15 cellular contexts compared by ENCODE assay signal in the genomic region with DNA sequence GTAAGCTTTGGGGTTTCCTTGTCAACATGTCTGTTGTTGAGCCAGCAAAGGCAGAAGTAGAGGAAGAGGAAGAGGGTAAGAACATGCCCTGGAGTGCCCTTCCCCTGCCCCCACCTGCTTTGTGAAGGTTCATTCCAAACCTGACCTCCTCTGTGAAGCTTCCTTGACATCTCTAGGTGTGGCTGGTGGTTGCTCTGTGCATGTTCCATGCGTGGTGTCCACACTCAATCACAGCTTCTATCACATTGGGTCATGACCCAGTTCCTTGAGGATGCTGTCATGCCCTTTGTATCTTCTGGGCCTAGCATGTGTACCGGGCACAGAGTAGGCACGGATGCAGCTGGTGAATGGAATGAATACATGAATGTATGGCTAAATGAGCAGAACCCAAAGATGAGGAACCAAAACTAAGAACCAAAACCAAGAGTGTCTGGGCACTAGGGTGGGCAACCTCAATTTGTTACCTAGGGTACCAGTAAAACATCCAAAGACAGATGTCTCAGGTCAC. TPM values are rescaled to one million over a fixed set of nuclear protein-coding genes. Genes with fewer than 3 reads are reported as not detected.
DNase-seq lines count a peak whose midpoint lies in the region; ATAC-seq, FAIRE-seq and TF ChIP-seq lines count a peak whose summit lies in the region.
"Had no signal": no experiment of that assay in that cellular context is flagged by ENCODE, and none has a peak within 500 bp of the region (broad histone marks: within the 10 kb centered on the region; RNA-seq: fewer than 3 reads in every experiment).

No MANE protein-coding gene starts in this region.

- TF ChIP-seq RAD21 in liver (IDR thresholded peaks at IDR 0.05) = no peak
- no peak for TF ChIP-seq RAD21 in HepG2 (CRISPR knock-in tag; IDR thresholded peaks at IDR 0.05)

- H3K27ac ChIP-seq in liver (ENCODE audit: low read depth in 1 of 2, low read length in 2 of 2) (no peak overlapping the region), HepG2 (ENCODE audit: extremely low read length, insufficient read depth, low read length) (no peak overlapping the region), coronary artery (peak overlapping the region in 1 of 2 donors; percentile 26), uterus (no peak overlapping the region)
- H3K27ac ChIP-seq: SJCRH30 had no signal

- H3K27me3 ChIP-seq in liver (ENCODE audit: control insufficient read depth in 4 of 4, insufficient read depth in 4 of 4, low read length in 3 of 4) = peaks cover 0 to 6% (median 0%) of the 10 kb centered on the region in 4 donors
- peaks cover 4 to 55% of the 10 kb centered on the region in 2 experiments; a peak in 3 of 5 replicates for H3K27me3 ChIP-seq in HepG2 (ENCODE audit: control insufficient read depth in 1 of 2, insufficient read depth in 2 of 2, low read length in 2 of 2)
- H3K27me3 ChIP-seq in uterus = no peaks in the 10 kb centered on the region
- H3K27me3 ChIP-seq: SJCRH30 had no signal

- no peak for TF ChIP-seq EP300 in HepG2 (IDR thresholded peaks at IDR 0.05; ENCODE audit: low read depth in 2 of 2, low read length in 2 of 2)
- TF ChIP-seq EP300 in HepG2 (CRISPR knock-in tag; IDR thresholded peaks at IDR 0.05; ENCODE audit: borderline replicate concordance) = no peak

- no peaks in the 10 kb centered on the region for H3K36me3 ChIP-seq in liver (ENCODE audit: control insufficient read depth in 4 of 4, insufficient read depth in 3 of 4, low read depth in 1 of 4, low read length in 3 of 4)
- H3K36me3 ChIP-seq in HepG2 (replicated peaks in 1 of 2; ENCODE audit: control insufficient read depth in 1 of 2, insufficient read depth in 2 of 2, low read length in 2 of 2) = no peaks in the 10 kb centered on the region
- no peaks in the 10 kb centered on the region for H3K36me3 ChIP-seq in uterus
- H3K36me3 ChIP-seq: SJCRH30 had no signal

- POLR2A ChIA-PET in HepG2 (lab: Yijun Ruan, JAX) = no interaction called here

- no peak for TF ChIP-seq POLR2A in HepG2 (IDR thresholded peaks at IDR 0.05; ENCODE audit: insufficient read depth in 1 of 2, low read depth in 2 of 2, low read length in 2 of 2)
- TF ChIP-seq POLR2A in uterus (IDR thresholded peaks at IDR 0.05) = no peak

- H3K9me3 ChIP-seq in liver (ENCODE audit: control insufficient read depth in 4 of 4, low read length in 3 of 4) (no peaks in the 10 kb centered on the region), HepG2 (ENCODE audit: low read length) (no peaks in the 10 kb centered on the region), uterus (no peaks in the 10 kb centered on the region)
- H3K9me3 ChIP-seq: SJCRH30 had no signal

- no peak overlapping the region for H3K4me2 ChIP-seq in HepG2 (ENCODE audit: low read depth, low read length)

- no peak for FAIRE-seq in HepG2 (lab: Jason Lieb, UNC)

- no peak overlapping the region for H3K4me3 ChIP-seq in liver (ENCODE audit: low read depth in 1 of 3, low read length in 3 of 3)
- no peak overlapping the region for H3K4me3 ChIP-seq in HepG2 (replicated peaks in 1 of 3; ENCODE audit: insufficient read depth in 1 of 3, low read depth in 2 of 3, low read length in 3 of 3)
- H3K4me3 ChIP-seq in coronary artery = no peak overlapping the region
- no peak overlapping the region for H3K4me3 ChIP-seq in uterus
- H3K4me3 ChIP-seq: SJCRH30 had no signal

- CTCF ChIA-PET in HepG2 (lab: Yijun Ruan, JAX; ENCODE audit: low intra/inter-chr PET ratio, low total read pairs) = no interaction called here

- intact Hi-C loops in HepG2 (cut with micrococcal nuclease; ENCODE audit: unreplicated experiment) (loop anchor here (10.0 kb wide), 1 partner anchor 55 kb away; no protein-coding TSS in a partner anchor), uterus (cut with DNase I; ENCODE audit: low total_unique reads) (no loop called here)

- ATAC-seq in HepG2 (no peak), HG03135 (IDR thresholded peaks at IDR 0.05; ENCODE audit: unreplicated experiment) (peak; percentile 75), HG03095 (IDR thresholded peaks at IDR 0.05; ENCODE audit: unreplicated experiment) (no peak)

- TF ChIP-seq CTCF in liver (IDR thresholded peaks at IDR 0.05; ENCODE audit: low read depth, low read length, missing input control) (no peak), HepG2 (CRISPR knock-in tag; IDR thresholded peaks at IDR 0.05) (no peak), coronary artery (IDR thresholded peaks at IDR 0.05) (no peak), uterus (IDR thresholded peaks at IDR 0.05) (no peak)

- no peaks in the 10 kb centered on the region for H4K20me1 ChIP-seq in HepG2 (ENCODE audit: insufficient read depth, low read length)

- H2AFZ ChIP-seq in HepG2 (ENCODE audit: low read length) = no peak overlapping the region

- H3K9ac ChIP-seq in liver (ENCODE audit: low read depth in 1 of 2, low read length in 2 of 2) = no peak overlapping the region
- H3K9ac ChIP-seq in HepG2 (ENCODE audit: insufficient read depth, low read depth, low read length) = no peak overlapping the region

- no TSS peak for BruUV-seq in HepG2 (replicated peaks; lab: Mats Ljungman, UMichigan)

- in situ Hi-C loops in HepG2 (cut with HindIII; ENCODE audit: extremely low pct_ligation_motif_present, low pct_unique_long_range_greater_than_20kb) = no loop called here

- H3K79me2 ChIP-seq in HepG2 (ENCODE audit: insufficient read depth, low read length) = no peaks in the 10 kb centered on the region

- DNase-seq in HepG2 (ENCODE audit: low spot score) = no peak
- peak; percentile 33 for DNase-seq in coronary artery (ENCODE audit: low spot score)
- DNase-seq in uterus = peak; percentile 4 to 6
- no peak for DNase-seq in middle frontal gyrus (ENCODE audit: extremely low spot score, low spot score)
- DNase-seq in NCI-H2227 (lab: John Stamatoyannopoulos, UW; ENCODE audit: unreplicated experiment) = no peak
- DNase-seq: activated CD4-positive, alpha-beta T cell treated with anti-CD3 and anti-CD28 coated beads for 1 hour; activated naive CD4-positive, alpha-beta T cell treated with anti-CD3 and anti-CD28 coated beads, Interleukin-2, amount 10 ng/mL, durations not matched to agents 7 days and 5 days; HFFc6; NCI-H510A; SJCRH30 had no signal

- H3K4me1 ChIP-seq in liver (ENCODE audit: control insufficient read depth in 4 of 4, insufficient read depth in 4 of 4, low read length in 3 of 4) (no peaks in the 10 kb centered on the region), HepG2 (ENCODE audit: insufficient read depth, low read length) (no peaks in the 10 kb centered on the region), uterus (no peaks in the 10 kb centered on the region)
- H3K4me1 ChIP-seq: SJCRH30 had no signal

- 66% methylated on average over 3 of the region's 3 CpGs for WGBS in liver
- WGBS in HepG2 (ENCODE audit: low lambda C conversion rate) = 0% methylated on average over 3 of the region's 3 CpGs

RNA-seq across cellular contexts. Expression of a gene that starts 23.7 kb away (rescaled TPM):
- total RNA-seq in liver (1 to 10 TPM; 4.7 to 6.5 TPM), HepG2 (2016; rRNA removed; fragmentation: Illumina TruSeq; extraction: Trizol) (not detected in 2 replicates), uterus (100 to 1,000 TPM in 3 of 4 donors, 10 to 100 TPM in 1; 85.3 to 307 (median 192) TPM)
- polyA plus RNA-seq in liver (10 to 100 TPM; 18.1 to 22.5 TPM), HepG2 (2011; rRNA removed) (not detected in 2 replicates)
- total RNA-seq in HepG2 (2016; cell fraction: cytosol; rRNA removed; fragmentation: Illumina TruSeq; extraction: Trizol; ENCODE audit: low read depth) = not detected in 2 replicates
- total RNA-seq in HepG2 (2016; cell fraction: insoluble cytoplasmic fraction; rRNA removed; fragmentation: Illumina TruSeq; extraction: Trizol) = not detected in 2 replicates
- not detected in 2 replicates for total RNA-seq in HepG2 (2016; cell fraction: membrane; rRNA removed; fragmentation: Illumina TruSeq; extraction: Trizol)
- total RNA-seq in HepG2 (2016; cell fraction: nucleus; rRNA removed; fragmentation: Illumina TruSeq; extraction: Trizol) = not detected in 2 replicates
- polyA plus RNA-seq in HepG2 (2011; cell fraction: cytosol; rRNA removed) = not detected in 2 replicates
- polyA plus RNA-seq in HepG2 (2011; cell fraction: nucleus; rRNA removed) = not detected in 2 replicates
- not detected in 2 replicates for polyA plus RNA-seq in HepG2 (2012)
- polyA plus RNA-seq in HepG2 (2016; cell fraction: cytosol; fragmentation: Illumina TruSeq; extraction: Trizol; ENCODE audit: low read depth) = not detected in 2 replicates
- polyA plus RNA-seq in HepG2 (2016; cell fraction: insoluble cytoplasmic fraction; fragmentation: Illumina TruSeq; extraction: Trizol; ENCODE audit: low read depth) = not detected in 2 replicates
- polyA plus RNA-seq in HepG2 (2016; cell fraction: membrane; fragmentation: Illumina TruSeq; extraction: Trizol; ENCODE audit: low read depth) = not detected in 2 replicates
- not detected in 2 replicates for polyA plus RNA-seq in HepG2 (2016; cell fraction: nucleus; fragmentation: Illumina TruSeq; extraction: Trizol; ENCODE audit: insufficient read depth, low read depth)
- not detected in 2 replicates for polyA minus RNA-seq in HepG2 (2011; rRNA and poly(A)+ RNA removed; ENCODE audit: low replicate concordance)
- not detected in 2 replicates for polyA minus RNA-seq in HepG2 (2011; cell fraction: cytosol; rRNA and poly(A)+ RNA removed)
- polyA minus RNA-seq in HepG2 (2011; cell fraction: nucleus; rRNA and poly(A)+ RNA removed) = not detected in 2 replicates
- total RNA-seq: HFFc6 had no signal

RNA-seq across cellular contexts. Expression of a gene that starts 29.0 kb away (rescaled TPM):
- under 1 TPM; 0.25 to 0.93 TPM for total RNA-seq in liver
- polyA plus RNA-seq in liver = under 1 TPM; 0.11 to 0.22 TPM
- total RNA-seq in HepG2 (2016; rRNA removed; fragmentation: Illumina TruSeq; extraction: Trizol) = not detected in 2 replicates
- total RNA-seq in HepG2 (2016; cell fraction: cytosol; rRNA removed; fragmentation: Illumina TruSeq; extraction: Trizol; ENCODE audit: low read depth) = not detected in 2 replicates
- not detected in 2 replicates for total RNA-seq in HepG2 (2016; cell fraction: insoluble cytoplasmic fraction; rRNA removed; fragmentation: Illumina TruSeq; extraction: Trizol)
- not detected in 2 replicates for total RNA-seq in HepG2 (2016; cell fraction: membrane; rRNA removed; fragmentation: Illumina TruSeq; extraction: Trizol)
- total RNA-seq in HepG2 (2016; cell fraction: nucleus; rRNA removed; fragmentation: Illumina TruSeq; extraction: Trizol) = not detected in 2 replicates
- polyA plus RNA-seq in HepG2 (2011; rRNA removed) = not detected in 2 replicates
- polyA plus RNA-seq in HepG2 (2011; cell fraction: cytosol; rRNA removed) = not detected in 2 replicates
- not detected in 2 replicates for polyA plus RNA-seq in HepG2 (2011; cell fraction: nucleus; rRNA removed)
- polyA plus RNA-seq in HepG2 (2012) = not detected in 2 replicates
- not detected in 2 replicates for polyA plus RNA-seq in HepG2 (2016; cell fraction: cytosol; fragmentation: Illumina TruSeq; extraction: Trizol; ENCODE audit: low read depth)
- not detected in 2 replicates for polyA plus RNA-seq in HepG2 (2016; cell fraction: insoluble cytoplasmic fraction; fragmentation: Illumina TruSeq; extraction: Trizol; ENCODE audit: low read depth)
- polyA plus RNA-seq in HepG2 (2016; cell fraction: membrane; fragmentation: Illumina TruSeq; extraction: Trizol; ENCODE audit: low read depth) = not detected in 2 replicates
- polyA plus RNA-seq in HepG2 (2016; cell fraction: nucleus; fragmentation: Illumina TruSeq; extraction: Trizol; ENCODE audit: insufficient read depth, low read depth) = not detected in 2 replicates
- not detected in 2 replicates for polyA minus RNA-seq in HepG2 (2011; rRNA and poly(A)+ RNA removed; ENCODE audit: low replicate concordance)
- not detected in 2 replicates for polyA minus RNA-seq in HepG2 (2011; cell fraction: cytosol; rRNA and poly(A)+ RNA removed)
- polyA minus RNA-seq in HepG2 (2011; cell fraction: nucleus; rRNA and poly(A)+ RNA removed) = not detected in 2 replicates
- under 1 TPM in 3 of 4 donors, not detected in 1; 0.15 to 0.90 (median 0.51) TPM for total RNA-seq in uterus
- total RNA-seq: chondrocyte, fibroblast of lung, HFFc6, SJCRH30 had no signal
- polyA plus RNA-seq: fibroblast of lung had no signal

Comparison
In these comparisons a context has a peak if more than half of its experiments do, and no peak if none do; other contexts are left out.
1. DNase-seq: peak in coronary artery (single experiment) and uterus (2 of 2); none in HepG2 (single experiment), middle frontal gyrus (single experiment) and NCI-H2227 (single experiment).
2. RNA of a gene that starts 23.7 kb away (total RNA-seq): 85.3 to 307 TPM in uterus; 4.7 to 6.5 TPM in liver and not detected in HepG2; every median in the first group is over 10 times any median in the second.